ENCODE assay signal across 8 cellular contexts in genomic region chr13:28494537-28494860, GRCh38. TPM values are rescaled to one million over a fixed set of nuclear protein-coding genes. Genes with fewer than 3 reads are reported as not detected.
A peak's percentile ranks its signal among the peaks of the same experiment; 100 is the strongest.
DNase-seq lines count a peak whose midpoint lies in the region; TF ChIP-seq lines count a peak whose summit lies in the region.

No MANE protein-coding gene starts in this region.

- intact Hi-C loops in activated naive CD4-positive, alpha-beta T cell treated with anti-CD3 and anti-CD28 coated beads for 36 hours (cut with micrococcal nuclease): loop anchor here (5.0 kb wide), 1 partner anchor 172 kb away; no protein-coding TSS in a partner anchor
- intact Hi-C loops in tibial artery (cut with DNase I; ENCODE audit: low total_unique reads): no loop called here

- peak; percentile 12 for DNase-seq in activated naive CD4-positive, alpha-beta T cell treated with anti-CD3 and anti-CD28 coated beads for 36 hours
- DNase-seq in activated naive CD4-positive, alpha-beta T cell treated with anti-CD3 and anti-CD28 coated beads, Interleukin-2, amount 50 U/mL, for 16 hours: no peak
- DNase-seq in left kidney (ENCODE audit: low read depth, low spot score): peak; percentile 49
- no peak for DNase-seq in tibial artery
- DNase-seq in germinal center (ENCODE audit: low spot score): no peak
- no peak for DNase-seq in GM19238 (ENCODE audit: insufficient read length, low spot score)
- DNase-seq in stimulated activated CD4-positive, alpha-beta T cell treated with anti-CD3 and anti-CD28 coated beads, Interleukin-2, amount 100 ng/mL, for 48 hours: no peak

- H3K27ac Mint-ChIP-seq in activated naive CD4-positive, alpha-beta T cell treated with anti-CD3 and anti-CD28 coated beads for 36 hours: peak overlapping the region; percentile 77
- no peak overlapping the region for H3K27ac Mint-ChIP-seq in activated naive CD8-positive, alpha-beta T cell

- peaks cover 33% of the 10 kb centered on the region for H3K27me3 Mint-ChIP-seq in activated naive CD4-positive, alpha-beta T cell treated with anti-CD3 and anti-CD28 coated beads for 36 hours (ENCODE audit: low read depth)
- peaks cover 11% of the 10 kb centered on the region for H3K27me3 Mint-ChIP-seq in activated naive CD8-positive, alpha-beta T cell

- peak overlapping the region; percentile 46 to 49 for H3K4me3 ChIP-seq in tibial artery

- H3K27ac ChIP-seq in tibial artery: peak overlapping the region in 1 of 2 donors; percentile 6

- no peaks in the 10 kb centered on the region for H3K9me3 ChIP-seq in tibial artery

- H3K36me3 ChIP-seq in tibial artery: no peaks in the 10 kb centered on the region

- H3K9me3 Mint-ChIP-seq in activated naive CD4-positive, alpha-beta T cell treated with anti-CD3 and anti-CD28 coated beads for 36 hours: no peaks in the 10 kb centered on the region
- no peaks in the 10 kb centered on the region for H3K9me3 Mint-ChIP-seq in activated naive CD8-positive, alpha-beta T cell (ENCODE audit: low read depth)

- CTCF ChIA-PET in activated naive CD4-positive, alpha-beta T cell treated with anti-CD3 and anti-CD28 coated beads for 36 hours (lab: Charles Lee): no interaction called here

- H3K4me1 ChIP-seq in tibial artery: peaks cover 0 to 24% (median 24%) of the 10 kb centered on the region in 4 donors

- peak overlapping the region; percentile 77 for H3K4me3 Mint-ChIP-seq in activated naive CD4-positive, alpha-beta T cell treated with anti-CD3 and anti-CD28 coated beads for 36 hours
- H3K4me3 Mint-ChIP-seq in activated naive CD8-positive, alpha-beta T cell: peak overlapping the region; percentile 66

- H3K27me3 ChIP-seq in tibial artery: peaks cover 0 to 64% of the 10 kb centered on the region in 2 donors

- peaks cover 26% of the 10 kb centered on the region for H3K4me1 Mint-ChIP-seq in activated naive CD4-positive, alpha-beta T cell treated with anti-CD3 and anti-CD28 coated beads for 36 hours (ENCODE audit: low read depth)
- H3K4me1 Mint-ChIP-seq in activated naive CD8-positive, alpha-beta T cell (ENCODE audit: low read depth): peaks cover 36% of the 10 kb centered on the region

- H3K36me3 Mint-ChIP-seq in activated naive CD4-positive, alpha-beta T cell treated with anti-CD3 and anti-CD28 coated beads for 36 hours (ENCODE audit: low read depth): peaks cover 8% of the 10 kb centered on the region
- no peaks in the 10 kb centered on the region for H3K36me3 Mint-ChIP-seq in activated naive CD8-positive, alpha-beta T cell

- no peak for TF ChIP-seq CTCF in tibial artery (IDR thresholded peaks at IDR 0.05)

RNA-seq across cellular contexts. Expression of gene FLT1, which starts 0.4 kb away (rescaled TPM):
- 10 to 100 TPM; 21.8 to 21.9 TPM for total RNA-seq in activated naive CD4-positive, alpha-beta T cell treated with anti-CD3 and anti-CD28 coated beads for 36 hours

Comparison
In these comparisons a context has a peak if more than half of its experiments do, and no peak if none do; other contexts are left out.
1. DNase-seq: peak in activated naive CD4-positive, alpha-beta T cell treated with anti-CD3 and anti-CD28 coated beads for 36 hours (single experiment) and left kidney (single experiment); none in activated naive CD4-positive, alpha-beta T cell treated with anti-CD3 and anti-CD28 coated beads, Interleukin-2, amount 50 U/mL, for 16 hours (single experiment), tibial artery (0 of 2), germinal center (single experiment), GM19238 (single experiment) and stimulated activated CD4-positive, alpha-beta T cell treated with anti-CD3 and anti-CD28 coated beads, Interleukin-2, amount 100 ng/mL, for 48 hours (0 of 2).